Comparison of ENCODE assay signal across 16 cellular contexts in the genomic region with DNA sequence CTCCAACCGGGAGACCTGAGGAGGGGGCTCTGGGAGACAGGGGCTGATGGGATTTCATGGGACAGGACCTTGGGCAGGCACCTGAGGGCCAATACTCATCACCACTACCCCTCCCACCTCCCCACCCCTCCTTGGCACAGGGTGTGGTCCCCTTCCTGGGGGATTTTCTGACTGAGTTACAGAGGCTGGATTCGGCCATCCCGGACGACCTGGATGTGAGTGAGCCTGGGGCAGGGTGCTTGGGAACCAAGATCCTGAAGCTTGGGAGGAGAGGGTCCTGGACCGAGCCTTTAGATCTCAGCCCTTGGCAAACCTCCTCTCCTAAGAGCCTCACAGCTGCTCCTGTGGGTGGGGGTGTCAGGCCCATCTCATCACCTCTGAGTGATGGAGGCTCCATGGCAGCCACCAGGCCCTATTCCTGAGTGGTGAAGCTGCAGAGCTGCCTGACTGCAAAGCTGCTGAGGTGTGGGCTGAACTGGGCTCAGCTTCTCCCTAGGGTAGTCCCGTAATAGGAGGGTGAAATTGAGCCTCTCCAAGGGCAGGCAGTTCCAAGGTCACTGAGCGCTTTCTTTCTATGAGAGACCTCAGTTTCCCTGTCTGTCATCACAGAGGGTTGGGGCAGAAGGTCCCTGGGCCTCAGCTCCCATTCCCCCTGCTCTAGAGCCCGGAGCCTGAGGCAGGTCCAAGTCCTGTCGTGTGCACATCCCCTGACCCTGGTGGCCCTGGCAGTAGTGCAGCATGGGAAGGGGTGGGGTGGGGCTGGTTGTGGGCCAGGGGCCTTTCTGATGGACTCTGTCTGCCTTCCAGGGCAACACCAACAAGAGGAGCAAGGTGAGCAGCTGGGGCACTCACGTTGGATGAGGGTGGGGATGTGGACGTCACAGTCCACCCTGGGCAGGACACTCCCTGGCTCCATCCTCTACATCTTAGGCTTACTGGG. TPM values are rescaled to one million over a fixed set of nuclear protein-coding genes. Genes with fewer than 3 reads are reported as not detected.
DNase-seq lines count a peak whose midpoint lies in the region; ATAC-seq, FAIRE-seq and TF ChIP-seq lines count a peak whose summit lies in the region.
"Had no signal": no experiment of that assay in that cellular context is flagged by ENCODE, and none has a peak within 500 bp of the region (broad histone marks: within the 10 kb centered on the region; RNA-seq: fewer than 3 reads in every experiment).

No MANE protein-coding gene starts in this region.

- no peaks in the 10 kb centered on the region for H3K27me3 Mint-ChIP-seq in stimulated activated naive CD8-positive, alpha-beta T cell treated with anti-CD3 and anti-CD28 coated beads, Interleukin-15, Interleukin-2, amounts not matched to agents 100 ng/mL and 50 ng/mL, for 24 hours
- no peaks in the 10 kb centered on the region for H3K27me3 Mint-ChIP-seq in activated T-helper 1 cell treated with anti-CD3 and anti-CD28 coated beads, Interleukin-12 subunit alpha, Interleukin-12 subunit beta, Interleukin-2, Interleukin-4 antibody, amounts not matched to agents 30 ng/mL and 10 ng/mL and 1 ng/mL, durations not matched to agents 14 hours and 24 hours and 36 hours (ENCODE audit: insufficient read depth)

- H2AFZ ChIP-seq in mammary epithelial cell (ENCODE audit: low read depth, low read length) = no peak overlapping the region

- FAIRE-seq in urothelium cell line (lab: Jason Lieb, UNC) = peak; percentile 32
- FAIRE-seq: frontal cortex, islet of Langerhans had no signal

- intact Hi-C loops in activated T-helper 1 cell treated with anti-CD3 and anti-CD28 coated beads, Interleukin-12 subunit alpha, Interleukin-12 subunit beta, Interleukin-2, Interleukin-4 antibody, amounts not matched to agents 30 ng/mL and 10 ng/mL and 1 ng/mL, durations not matched to agents 14 hours and 24 hours and 36 hours (cut with micrococcal nuclease) = loop anchor here (2.0 kb wide), 1 partner anchor 142 kb away; a partner anchor contains a TSS
- intact Hi-C loops in mammary epithelial cell (cut with micrococcal nuclease) = no loop called here

- H4K20me1 ChIP-seq in mammary epithelial cell (ENCODE audit: insufficient read depth, low read length) = no peaks in the 10 kb centered on the region

- H3K27ac Mint-ChIP-seq in stimulated activated naive CD8-positive, alpha-beta T cell treated with anti-CD3 and anti-CD28 coated beads, Interleukin-15, Interleukin-2, amounts not matched to agents 100 ng/mL and 50 ng/mL, for 24 hours = peak overlapping the region; percentile 98
- H3K27ac Mint-ChIP-seq in activated T-helper 1 cell treated with anti-CD3 and anti-CD28 coated beads, Interleukin-12 subunit alpha, Interleukin-12 subunit beta, Interleukin-2, Interleukin-4 antibody, amounts not matched to agents 30 ng/mL and 10 ng/mL and 1 ng/mL, durations not matched to agents 14 hours and 24 hours and 36 hours = peak overlapping the region; percentile 100

- no peak overlapping the region for H3K27ac ChIP-seq in mammary epithelial cell (ENCODE audit: insufficient read depth, low read depth, low read length)
- H3K27ac ChIP-seq: breast epithelium, SK-N-MC had no signal

- peaks cover 5% of the 10 kb centered on the region for H3K36me3 ChIP-seq in mammary epithelial cell (ENCODE audit: insufficient read depth, low read length)
- H3K36me3 ChIP-seq: breast epithelium had no signal

- no peak overlapping the region for H3K4me2 ChIP-seq in mammary epithelial cell (ENCODE audit: insufficient read depth, low read depth, low read length)

- H3K9ac ChIP-seq in mammary epithelial cell (ENCODE audit: insufficient read depth, low read length) = no peak overlapping the region

- H3K79me2 ChIP-seq in mammary epithelial cell (ENCODE audit: insufficient read depth, low read length) = peaks cover 17% of the 10 kb centered on the region

- no TSS peak for BruUV-seq in mammary epithelial cell (replicated peaks; lab: Mats Ljungman, UMichigan)

- 96% methylated on average over 4 of the region's 11 CpGs for WGBS in mammary epithelial cell (ENCODE audit: low coverage, missing lambda C conversion rate)

- H3K4me3 ChIP-seq in mononuclear cell (ENCODE audit: low read length) (peak overlapping the region; percentile 21), mammary epithelial cell (replicated peaks in 1 of 3; ENCODE audit: insufficient read depth in 1 of 3, low read depth in 2 of 3, low read length in 3 of 3) (no peak overlapping the region)
- H3K4me3 ChIP-seq: breast epithelium, SK-N-MC had no signal

- peaks cover 51% of the 10 kb centered on the region for H3K4me1 Mint-ChIP-seq in stimulated activated naive CD8-positive, alpha-beta T cell treated with anti-CD3 and anti-CD28 coated beads, Interleukin-15, Interleukin-2, amounts not matched to agents 100 ng/mL and 50 ng/mL, for 24 hours (ENCODE audit: low read depth)
- peaks cover 50% of the 10 kb centered on the region for H3K4me1 Mint-ChIP-seq in activated T-helper 1 cell treated with anti-CD3 and anti-CD28 coated beads, Interleukin-12 subunit alpha, Interleukin-12 subunit beta, Interleukin-2, Interleukin-4 antibody, amounts not matched to agents 30 ng/mL and 10 ng/mL and 1 ng/mL, durations not matched to agents 14 hours and 24 hours and 36 hours (ENCODE audit: low read depth)

- DNase-seq in stimulated activated naive CD8-positive, alpha-beta T cell treated with anti-CD3 and anti-CD28 coated beads, Interleukin-15, Interleukin-2, amounts not matched to agents 100 U/mL and 50 U/mL, for 24 hours = no peak
- no peak for DNase-seq in activated T-helper 1 cell treated with anti-CD3 and anti-CD28 coated beads, Interleukin-12 subunit alpha, Interleukin-12 subunit beta, Interleukin-2, Interleukin-4 antibody, amounts not matched to agents 30 ng/mL and 10 ng/mL and 1 ng/mL, durations not matched to agents 14 hours and 24 hours and 36 hours (ENCODE audit: low spot score)
- DNase-seq in urothelium cell line (ENCODE audit: low spot score) = no peak
- no peak for DNase-seq in NOMO-1 treated with DMSO at 0.1 percent for 48 hours (lab: John Stamatoyannopoulos, UW; ENCODE audit: unreplicated experiment)
- no peak for DNase-seq in mammary epithelial cell
- DNase-seq: DMS79 treated with DMSO at 0.1 percent for 48 hours; stimulated activated CD4-positive, alpha-beta T cell treated with anti-CD3 and anti-CD28 coated beads, Interleukin-1b, Interleukin-23, amount 100 ng/mL, for 48 hours had no signal

- ATAC-seq in stimulated activated naive CD8-positive, alpha-beta T cell treated with anti-CD3 and anti-CD28 coated beads, Interleukin-15, Interleukin-2, amounts not matched to agents 100 U/mL and 50 U/mL, for 24 hours = no peak
- ATAC-seq in GM18861 (IDR thresholded peaks at IDR 0.05; ENCODE audit: unreplicated experiment) = no peak

- H3K36me3 Mint-ChIP-seq in stimulated activated naive CD8-positive, alpha-beta T cell treated with anti-CD3 and anti-CD28 coated beads, Interleukin-15, Interleukin-2, amounts not matched to agents 100 ng/mL and 50 ng/mL, for 24 hours (ENCODE audit: low read depth) = peaks cover 61% of the 10 kb centered on the region
- peaks cover 55% of the 10 kb centered on the region for H3K36me3 Mint-ChIP-seq in activated T-helper 1 cell treated with anti-CD3 and anti-CD28 coated beads, Interleukin-12 subunit alpha, Interleukin-12 subunit beta, Interleukin-2, Interleukin-4 antibody, amounts not matched to agents 30 ng/mL and 10 ng/mL and 1 ng/mL, durations not matched to agents 14 hours and 24 hours and 36 hours (ENCODE audit: low read depth)

- in situ Hi-C loops in mammary epithelial cell (cut with MboI; ENCODE audit: low sequenced_read_pairs in 2 of 2) = no loop called here

- H3K9me3 Mint-ChIP-seq in stimulated activated naive CD8-positive, alpha-beta T cell treated with anti-CD3 and anti-CD28 coated beads, Interleukin-15, Interleukin-2, amounts not matched to agents 100 ng/mL and 50 ng/mL, for 24 hours = no peaks in the 10 kb centered on the region
- H3K9me3 Mint-ChIP-seq in activated T-helper 1 cell treated with anti-CD3 and anti-CD28 coated beads, Interleukin-12 subunit alpha, Interleukin-12 subunit beta, Interleukin-2, Interleukin-4 antibody, amounts not matched to agents 30 ng/mL and 10 ng/mL and 1 ng/mL, durations not matched to agents 14 hours and 24 hours and 36 hours = no peaks in the 10 kb centered on the region

- CTCF ChIA-PET in mammary epithelial cell (lab: Charles Lee; ENCODE audit: low non-redundant PET) = no interaction called here

- H3K9me3 ChIP-seq in mononuclear cell (ENCODE audit: low read depth, low read length) = no peaks in the 10 kb centered on the region
- H3K9me3 ChIP-seq in mammary epithelial cell (replicated peaks; ENCODE audit: insufficient read depth, low read length) = no peaks in the 10 kb centered on the region
- H3K9me3 ChIP-seq: breast epithelium had no signal

- dilution Hi-C loops in mammary epithelial cell (cut with HindIII; ENCODE audit: low sequenced_read_pairs) = no loop called here

- peaks cover 46% of the 10 kb centered on the region for H3K4me1 ChIP-seq in mononuclear cell (ENCODE audit: insufficient read depth, low read length)
- no peaks in the 10 kb centered on the region for H3K4me1 ChIP-seq in mammary epithelial cell (ENCODE audit: insufficient read depth, low read length)
- H3K4me1 ChIP-seq: breast epithelium had no signal

- TF ChIP-seq CTCF in mammary epithelial cell (conservative IDR thresholded peaks at IDR 0.05 in 1 of 2, IDR thresholded peaks at IDR 0.05 in 1 of 2; ENCODE audit: extremely low read depth in 1 of 2, insufficient read depth in 1 of 2, low read depth in 1 of 2, low read length in 2 of 2) = no peak

- H3K27me3 ChIP-seq in mononuclear cell (ENCODE audit: insufficient read depth, low read length) = no peaks in the 10 kb centered on the region
- no peaks in the 10 kb centered on the region for H3K27me3 ChIP-seq in mammary epithelial cell (ENCODE audit: insufficient read depth, low read length)
- H3K27me3 ChIP-seq: breast epithelium had no signal

- H3K4me3 Mint-ChIP-seq in stimulated activated naive CD8-positive, alpha-beta T cell treated with anti-CD3 and anti-CD28 coated beads, Interleukin-15, Interleukin-2, amounts not matched to agents 100 ng/mL and 50 ng/mL, for 24 hours = peak overlapping the region; percentile 87
- peak overlapping the region; percentile 97 for H3K4me3 Mint-ChIP-seq in activated T-helper 1 cell treated with anti-CD3 and anti-CD28 coated beads, Interleukin-12 subunit alpha, Interleukin-12 subunit beta, Interleukin-2, Interleukin-4 antibody, amounts not matched to agents 30 ng/mL and 10 ng/mL and 1 ng/mL, durations not matched to agents 14 hours and 24 hours and 36 hours

RNA-seq across cellular contexts. Expression of a gene that starts 6.5 kb away (rescaled TPM):
- total RNA-seq in activated T-helper 1 cell treated with anti-CD3 and anti-CD28 coated beads, Interleukin-12 subunit alpha, Interleukin-12 subunit beta, Interleukin-2, Interleukin-4 antibody, amounts not matched to agents 30 ng/mL and 10 ng/mL and 1 ng/mL, durations not matched to agents 14 hours and 24 hours and 36 hours = 9.3 and 11.7 TPM in 2 replicates
- 9.2 TPM for total RNA-seq in mononuclear cell
- not detected for total RNA-seq in mammary epithelial cell
- not detected for polyA plus RNA-seq in mammary epithelial cell
- not detected for polyA minus RNA-seq in mammary epithelial cell
- total RNA-seq: frontal cortex, renal cortical epithelial cell, urinary bladder had no signal

RNA-seq across cellular contexts. Expression of a gene that starts 53.6 kb away (rescaled TPM):
- total RNA-seq in activated T-helper 1 cell treated with anti-CD3 and anti-CD28 coated beads, Interleukin-12 subunit alpha, Interleukin-12 subunit beta, Interleukin-2, Interleukin-4 antibody, amounts not matched to agents 30 ng/mL and 10 ng/mL and 1 ng/mL, durations not matched to agents 14 hours and 24 hours and 36 hours = 2.1 and 2.2 TPM in 2 replicates
- 0.52 TPM for total RNA-seq in mononuclear cell
- total RNA-seq in mammary epithelial cell = 1 to 10 TPM; 3.8 to 4.4 TPM
- polyA plus RNA-seq in mammary epithelial cell = 0.86 TPM
- 11.2 TPM for polyA minus RNA-seq in mammary epithelial cell

RNA-seq across cellular contexts. Expression of a gene that starts 56.9 kb away (rescaled TPM):
- not detected in 2 replicates for total RNA-seq in activated T-helper 1 cell treated with anti-CD3 and anti-CD28 coated beads, Interleukin-12 subunit alpha, Interleukin-12 subunit beta, Interleukin-2, Interleukin-4 antibody, amounts not matched to agents 30 ng/mL and 10 ng/mL and 1 ng/mL, durations not matched to agents 14 hours and 24 hours and 36 hours
- total RNA-seq in mononuclear cell (0.42 TPM), mammary epithelial cell (not detected)
- not detected for polyA plus RNA-seq in mammary epithelial cell
- polyA minus RNA-seq in mammary epithelial cell = not detected
- total RNA-seq: breast epithelium, frontal cortex, renal cortical epithelial cell, urinary bladder had no signal
- polyA plus RNA-seq: urinary bladder had no signal

Comparison
In these comparisons a context has a peak if more than half of its experiments do, and no peak if none do; other contexts are left out.
1. RNA of a gene that starts 6.5 kb away (total RNA-seq): 9.3 to 11.7 TPM in activated T-helper 1 cell treated with anti-CD3 and anti-CD28 coated beads, Interleukin-12 subunit alpha, Interleukin-12 subunit beta, Interleukin-2, Interleukin-4 antibody, amounts not matched to agents 30 ng/mL and 10 ng/mL and 1 ng/mL, durations not matched to agents 14 hours and 24 hours and 36 hours and 9.2 TPM in mononuclear cell (single experiment); not detected in mammary epithelial cell; every median in the first group is over 10 times any median in the second.